3 cellular contexts compared by ENCODE assay signal in genomic region chr10:24906372-24906771, GRCh38.
TF ChIP-seq lines count a peak whose summit lies in the region.

No MANE protein-coding gene starts in this region.

TF ChIP-seq in IMR-90, 13 proteins besides CTCF, POLR2A, EP300 and RAD21:
- TF ChIP-seq MXI1 (IDR thresholded peaks at IDR 0.05; ENCODE audit: borderline replicate concordance, low read depth, low read length) (no peak), MAFK (IDR thresholded peaks at IDR 0.05; ENCODE audit: low read depth, low read length) (no peak)

TF ChIP-seq in GM12878, 131 proteins besides CTCF, POLR2A, EP300 and RAD21:
- no peak for TF ChIP-seq SREBF2 (IDR thresholded peaks at IDR 0.05; ENCODE audit: low read length)
- TF ChIP-seq ZNF24 (IDR thresholded peaks at IDR 0.05): peak; percentile 79

TF ChIP-seq in K562, 482 proteins besides CTCF, POLR2A, EP300 and RAD21:
- TF ChIP-seq ZNF24 (IDR thresholded peaks at IDR 0.05): peak; percentile 67; the same call in 1 of the 2 replicates
- TF ChIP-seq BRF1 (IDR thresholded peaks at IDR 0.05; ENCODE audit: borderline replicate concordance, extremely low read depth, insufficient read length): no peak
